18 cellular contexts compared by ENCODE assay signal in genomic region chr2:19799881-19800780, GRCh38.
DNase-seq lines count a peak whose midpoint lies in the region; ATAC-seq, FAIRE-seq and TF ChIP-seq lines count a peak whose summit lies in the region.
"Had no signal": no experiment of that assay in that cellular context is flagged by ENCODE, and none has a peak within 500 bp of the region (broad histone marks: within the 10 kb centered on the region; RNA-seq: fewer than 3 reads in every experiment).

No MANE protein-coding gene starts in this region.

- TF ChIP-seq EP300 in A549 (IDR thresholded peaks at IDR 0.05): no peak

- H2AFZ ChIP-seq in fibroblast of lung (ENCODE audit: low read length): no peak overlapping the region

- no peaks in the 10 kb centered on the region for H3K4me1 Mint-ChIP-seq in stimulated activated naive CD8-positive, alpha-beta T cell treated with anti-CD3 and anti-CD28 coated beads, Interleukin-15, amount 100 ng/mL, for 72 hours
- H3K4me1 Mint-ChIP-seq: B cell had no signal

- no peak for ATAC-seq in A549
- ATAC-seq in stimulated activated naive CD8-positive, alpha-beta T cell treated with anti-CD3 and anti-CD28 coated beads, Interleukin-15, amount 100 ng/mL, for 72 hours: no peak
- ATAC-seq: mucosa of descending colon; pancreas; stimulated activated naive CD8-positive, alpha-beta T cell treated with anti-CD3 and anti-CD28 coated beads, Interleukin-15, Interleukin-2, amounts not matched to agents 100 U/mL and 50 U/mL, for 24 hours had no signal

- FAIRE-seq in A549 (lab: Jason Lieb, UNC): no peak
- FAIRE-seq: H1, pancreas had no signal

- no peaks in the 10 kb centered on the region for H3K79me2 ChIP-seq in fibroblast of lung (ENCODE audit: control insufficient read depth, insufficient read depth, low read length)

- H3K36me3 ChIP-seq in fibroblast of lung (ENCODE audit: control insufficient read depth, insufficient read depth, low read length): no peaks in the 10 kb centered on the region
- H3K36me3 ChIP-seq: pancreas, Peyer's patch had no signal

- DNase-seq in A549 (ENCODE audit: low read depth in 1 of 2, low spot score in 1 of 2): no peak
- DNase-seq in EH (ENCODE audit: low read depth): peak; percentile 36
- peak; percentile 67 to 85 for DNase-seq in NCI-H526 (lab: John Stamatoyannopoulos, UW)
- peak; percentile 9 to 61 for DNase-seq in fibroblast of lung (ENCODE audit: low read depth in 2 of 2)
- DNase-seq in NOMO-1 treated with dmso at 0.1 percent for 144 hours (lab: John Stamatoyannopoulos, UW; ENCODE audit: unreplicated experiment): no peak
- no peak for DNase-seq in UCSD-AML1 (lab: John Stamatoyannopoulos, UW; ENCODE audit: unreplicated experiment)
- DNase-seq in stimulated activated naive CD8-positive, alpha-beta T cell treated with anti-CD3 and anti-CD28 coated beads, Interleukin-15, amount 100 ng/mL, for 72 hours: no peak
- DNase-seq in effector CD8-positive, alpha-beta T cell (lab: John Stamatoyannopoulos, UW): no peak
- DNase-seq: mucosa of descending colon; MV-4-11; NCI-H524; pancreas; stimulated activated naive CD8-positive, alpha-beta T cell treated with anti-CD3 and anti-CD28 coated beads, Interleukin-15, Interleukin-2, amounts not matched to agents 100 U/mL and 50 U/mL, for 24 hours had no signal

- no peaks in the 10 kb centered on the region for H3K9me3 Mint-ChIP-seq in stimulated activated naive CD8-positive, alpha-beta T cell treated with anti-CD3 and anti-CD28 coated beads, Interleukin-15, amount 100 ng/mL, for 72 hours
- H3K9me3 Mint-ChIP-seq: T-helper 1 cell treated with Interleukin-12 subunit alpha and Interleukin-12 subunit beta and Interleukin-4 antibody, amounts not matched to agents 30 μg/mL and 1 μg/mL, for 36 hours had no signal

- H3K9me3 ChIP-seq in A549: no peaks in the 10 kb centered on the region
- H3K9me3 ChIP-seq in fibroblast of lung (ENCODE audit: control insufficient read depth, insufficient read depth, low read depth, low read length): no peaks in the 10 kb centered on the region
- H3K9me3 ChIP-seq: mucosa of descending colon, pancreas, Peyer's patch had no signal

- H3K4me3 ChIP-seq in A549 (no peak overlapping the region), fibroblast of lung (replicated peaks in 1 of 4; ENCODE audit: control extremely low read depth in 1 of 4, insufficient read depth in 1 of 4, low read depth in 3 of 4, low read length in 4 of 4) (no peak overlapping the region)
- H3K4me3 ChIP-seq: mucosa of descending colon, pancreas, Peyer's patch had no signal

- no peak for TF ChIP-seq RAD21 in A549 (conservative IDR thresholded peaks at IDR 0.05 in 1 of 2, IDR thresholded peaks at IDR 0.05 in 1 of 2)

- H3K4me1 ChIP-seq in A549 (peaks cover 31% of the 10 kb centered on the region), fibroblast of lung (ENCODE audit: control insufficient read depth, extremely low read depth, insufficient read depth, low read length) (peaks cover 11% of the 10 kb centered on the region)
- H3K4me1 ChIP-seq: Peyer's patch had no signal

- H4K20me1 ChIP-seq in fibroblast of lung (ENCODE audit: control insufficient read depth, extremely low read depth, insufficient read depth, low read length): no peaks in the 10 kb centered on the region

- no peaks in the 10 kb centered on the region for H3K27me3 Mint-ChIP-seq in stimulated activated naive CD8-positive, alpha-beta T cell treated with anti-CD3 and anti-CD28 coated beads, Interleukin-15, amount 100 ng/mL, for 72 hours

- POLR2A ChIA-PET in A549 (lab: Yijun Ruan, JAX): no interaction called here

- H3K9ac ChIP-seq in fibroblast of lung (ENCODE audit: insufficient read depth, low read length): no peak overlapping the region

- no peak for TF ChIP-seq POLR2A in A549 (IDR thresholded peaks at IDR 0.05; ENCODE audit: low read length)

- CTCF ChIA-PET in A549 (lab: Yijun Ruan, JAX): no interaction called here

- WGBS in A549 (ENCODE audit: missing lambda C conversion rate): 88% methylated on average over 8 of the region's 8 CpGs

- peak overlapping the region; percentile 70; the same call in 2 of the 3 replicates for H3K4me2 ChIP-seq in A549
- H3K4me2 ChIP-seq in fibroblast of lung (ENCODE audit: extremely low read depth, insufficient read depth, low read length): no peak overlapping the region

- peaks cover 2% of the 10 kb centered on the region for H3K27me3 ChIP-seq in fibroblast of lung (ENCODE audit: control insufficient read depth, insufficient read depth, low read length)
- H3K27me3 ChIP-seq: pancreas, Peyer's patch had no signal

- no peak overlapping the region for H3K27ac Mint-ChIP-seq in stimulated activated naive CD8-positive, alpha-beta T cell treated with anti-CD3 and anti-CD28 coated beads, Interleukin-15, amount 100 ng/mL, for 72 hours
- H3K27ac Mint-ChIP-seq: activated naive CD8-positive, alpha-beta T cell; B cell; T-helper 1 cell treated with Interleukin-12 subunit alpha and Interleukin-12 subunit beta and Interleukin-4 antibody, amounts not matched to agents 30 μg/mL and 1 μg/mL, for 36 hours had no signal

- H3K27ac ChIP-seq in A549: peak overlapping the region; percentile 84 to 90
- H3K27ac ChIP-seq in fibroblast of lung (ENCODE audit: insufficient read depth, low read length): no peak overlapping the region
- H3K27ac ChIP-seq: pancreas, Peyer's patch had no signal

- no peak for TF ChIP-seq CTCF in A549 (IDR thresholded peaks at IDR 0.05)
- TF ChIP-seq CTCF in fibroblast of lung (conservative IDR thresholded peaks at IDR 0.05 in 1 of 2, IDR thresholded peaks at IDR 0.05 in 1 of 2; ENCODE audit: low read depth in 1 of 2, low read length in 2 of 2): no peak

- H3K4me3 Mint-ChIP-seq in stimulated activated naive CD8-positive, alpha-beta T cell treated with anti-CD3 and anti-CD28 coated beads, Interleukin-15, amount 100 ng/mL, for 72 hours: no peak overlapping the region
- H3K4me3 Mint-ChIP-seq: activated naive CD8-positive, alpha-beta T cell; B cell; T-helper 1 cell treated with Interleukin-12 subunit alpha and Interleukin-12 subunit beta and Interleukin-4 antibody, amounts not matched to agents 30 μg/mL and 1 μg/mL, for 36 hours had no signal

TF ChIP-seq in A549, 52 proteins besides CTCF, POLR2A, EP300 and RAD21:
- TF ChIP-seq ZFP36 (IDR thresholded peaks at IDR 0.05; ENCODE audit: borderline replicate concordance, partially characterized antibody) (no peak), ZC3H11A (IDR thresholded peaks at IDR 0.05) (no peak), RARB (CRISPR knock-in tag; IDR thresholded peaks at IDR 0.05) (no peak), ZNF302 (CRISPR knock-in tag; IDR thresholded peaks at IDR 0.05) (no peak), MAZ (IDR thresholded peaks at IDR 0.05; ENCODE audit: borderline replicate concordance, low read depth, low read length) (no peak), JUN (IDR thresholded peaks at IDR 0.05) (no peak)

Comparison
In these comparisons a context has a peak if more than half of its experiments do, and no peak if none do; other contexts are left out.
1. DNase-seq: peak in EH (single experiment), NCI-H526 (2 of 2) and fibroblast of lung (2 of 2); none in A549 (0 of 2), NOMO-1 treated with dmso at 0.1 percent for 144 hours (single experiment), UCSD-AML1 (single experiment), stimulated activated naive CD8-positive, alpha-beta T cell treated with anti-CD3 and anti-CD28 coated beads, Interleukin-15, amount 100 ng/mL, for 72 hours (0 of 2) and effector CD8-positive, alpha-beta T cell (single experiment).